8 cellular contexts compared by ENCODE assay signal in the genomic region with DNA sequence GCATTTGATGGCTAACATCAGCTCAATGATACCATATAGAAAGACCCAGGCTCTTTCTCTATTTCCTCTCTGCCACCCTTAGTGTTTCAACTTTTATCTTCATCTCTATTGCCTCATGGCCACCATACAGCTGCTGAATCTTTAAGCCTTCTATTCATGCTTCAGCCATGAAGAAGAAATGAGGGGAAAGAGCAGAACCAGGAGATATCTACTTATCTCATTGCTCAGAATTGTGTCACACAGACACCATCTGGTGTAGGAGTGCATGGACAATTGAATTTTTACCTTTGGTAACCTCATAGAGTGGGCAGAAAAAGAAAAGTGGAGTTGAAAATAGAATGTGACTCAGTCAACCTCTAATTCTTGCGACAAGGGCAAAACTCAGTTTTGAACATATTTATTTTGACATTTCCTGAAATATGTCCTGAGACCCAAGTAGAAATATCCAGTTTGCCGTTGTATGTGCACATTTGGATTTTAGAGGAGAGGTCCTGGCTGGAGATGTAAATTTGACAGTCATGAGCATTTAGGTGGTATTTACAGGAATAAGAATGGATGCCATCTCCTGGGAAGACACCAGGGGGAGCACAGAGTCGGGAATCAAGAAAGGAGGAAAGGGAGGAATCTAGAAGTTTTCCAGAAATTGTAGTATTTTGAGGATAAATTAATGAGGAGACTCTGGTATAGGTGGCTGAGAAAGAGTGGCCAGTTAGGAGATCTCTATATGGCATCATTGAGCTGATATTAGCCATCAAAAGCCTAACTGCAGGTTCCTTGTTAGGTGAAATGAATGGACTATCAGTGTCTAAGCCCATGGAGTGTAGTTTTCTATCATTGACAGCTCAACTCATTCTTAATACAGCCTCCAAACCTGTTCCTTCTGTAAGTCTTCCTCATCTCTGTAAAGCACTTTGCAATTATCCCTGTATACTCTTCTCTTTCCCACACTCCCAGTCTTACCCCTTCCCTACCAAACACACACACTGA. TPM values are rescaled to one million over a fixed set of nuclear protein-coding genes. Genes with fewer than 3 reads are reported as not detected.
DNase-seq lines count a peak whose midpoint lies in the region; ATAC-seq, FAIRE-seq and TF ChIP-seq lines count a peak whose summit lies in the region.

No MANE protein-coding gene starts in this region.

- POLR2A ChIA-PET in H1 (lab: Charles Lee; ENCODE audit: partially characterized antibody): no interaction called here

- DNase-seq in EH (ENCODE audit: low read depth): peak; percentile 44
- peak; percentile 9 for DNase-seq in NCI-H146 treated with DMSO at 0.1 percent for 48 hours (lab: John Stamatoyannopoulos, UW; ENCODE audit: unreplicated experiment)
- peak; percentile 10 to 66 for DNase-seq in H1 (ENCODE audit: low read depth in 1 of 2, low spot score in 2 of 2)
- DNase-seq in myocyte (ENCODE audit: low read depth): peak; percentile 39
- DNase-seq in activated naive CD8-positive, alpha-beta T cell treated with anti-CD3 and anti-CD28 coated beads, Interleukin-2, amount 50 U/mL, for 24 hours: no peak
- no peak for DNase-seq in RCC 7860 (ENCODE audit: low spot score)

- no peaks in the 10 kb centered on the region for H3K4me1 ChIP-seq in H1 (replicated peaks in 1 of 4; ENCODE audit: control insufficient read depth in 3 of 4, insufficient read depth in 4 of 4, low read length in 3 of 4)

- no peaks in the 10 kb centered on the region for H3K9me3 ChIP-seq in H1 (ENCODE audit: insufficient read depth in 2 of 2, low read depth in 1 of 2, low read length in 1 of 2)

- no peak overlapping the region for H3K14ac ChIP-seq in H1 (ENCODE audit: insufficient read length)

- peaks cover 0 to 1% (median 0%) of the 10 kb centered on the region in 4 experiments; a peak in 1 of 7 replicates for H3K27me3 ChIP-seq in H1 (replicated peaks in 1 of 4; ENCODE audit: control insufficient read depth in 3 of 4, extremely low read depth in 1 of 4, insufficient read depth in 3 of 4, low read length in 3 of 4)

- no peak overlapping the region for H2BK12ac ChIP-seq in H1 (ENCODE audit: low read depth, low read length)

- H3K36me3 ChIP-seq in H1 (ENCODE audit: control insufficient read depth in 2 of 4, insufficient read depth in 4 of 4, low read length in 3 of 4): no peaks in the 10 kb centered on the region

- H4K5ac ChIP-seq in H1 (ENCODE audit: insufficient read length, low read depth, low read length): no peak overlapping the region

- no peaks in the 10 kb centered on the region for H3K79me2 ChIP-seq in H1 (ENCODE audit: control insufficient read depth in 1 of 2, insufficient read depth in 2 of 2, low read length in 2 of 2)

- H2AFZ ChIP-seq in H1 (ENCODE audit: low read length): no peak overlapping the region

- H3K56ac ChIP-seq in H1 (replicated peaks; ENCODE audit: insufficient read length, low read depth, low read length): no peak overlapping the region

- no peak overlapping the region for H2BK120ac ChIP-seq in H1 (replicated peaks; ENCODE audit: low read depth, low read length)

- no peak overlapping the region for H2BK15ac ChIP-seq in H1 (ENCODE audit: low read length)

- TF ChIP-seq CTCF in H1 (IDR thresholded peaks at IDR 0.05; ENCODE audit: control extremely low read depth in 1 of 3, insufficient read depth in 1 of 3, low read depth in 1 of 3, low read length in 3 of 3): peak in 2 of 3 experiments; percentile 61 to 72; a peak in 2 of 4 replicates

- TF ChIP-seq POLR2A in H1 (IDR thresholded peaks at IDR 0.05; ENCODE audit: control extremely low read depth in 1 of 2, low read depth in 2 of 2, low read length in 2 of 2): no peak

- peak; percentile 76 for TF ChIP-seq RAD21 in H1 (IDR thresholded peaks at IDR 0.05 in 1 of 2, conservative IDR thresholded peaks at IDR 0.05 in 1 of 2; ENCODE audit: low read depth in 2 of 2, low read length in 2 of 2)

- TF ChIP-seq EP300 in H1 (IDR thresholded peaks at IDR 0.05; ENCODE audit: borderline replicate concordance in 1 of 2, low read depth in 2 of 2, low read length in 2 of 2): no peak

- no peak overlapping the region for H3K27ac ChIP-seq in H1 (ENCODE audit: low read depth, low read length)

- H2BK20ac ChIP-seq in H1 (ENCODE audit: low read length): no peak overlapping the region

- no peaks in the 10 kb centered on the region for H3K23me2 ChIP-seq in H1 (ENCODE audit: low read depth, low read length)

- H3K4me3 Mint-ChIP-seq in activated naive CD8-positive, alpha-beta T cell treated with anti-CD3 and anti-CD28 coated beads, Interleukin-2, amount 50 U/mL, for 24 hours: no peak overlapping the region

- no peak overlapping the region for H4K8ac ChIP-seq in H1 (ENCODE audit: extremely low read depth, insufficient read depth, low read length)

- no peak overlapping the region for H2AK5ac ChIP-seq in H1 (ENCODE audit: low read depth, low read length)

- no peak overlapping the region for H3K4me2 ChIP-seq in H1 (ENCODE audit: insufficient read depth in 1 of 2, low read depth in 2 of 2, low read length in 2 of 2)

- no peak overlapping the region for H3K18ac ChIP-seq in H1 (ENCODE audit: extremely low read depth, low read length)

- peaks cover 1% of the 10 kb centered on the region for H3K27me3 Mint-ChIP-seq in activated naive CD8-positive, alpha-beta T cell treated with anti-CD3 and anti-CD28 coated beads, Interleukin-2, amount 50 U/mL, for 24 hours

- no peak overlapping the region for H3K27ac Mint-ChIP-seq in activated naive CD8-positive, alpha-beta T cell treated with anti-CD3 and anti-CD28 coated beads, Interleukin-2, amount 50 U/mL, for 24 hours

- FAIRE-seq in H1 (lab: Jason Lieb, UNC) (peak; percentile 87), RCC 7860 (lab: Jason Lieb, UNC) (no peak)

- peaks cover 19% of the 10 kb centered on the region for H3K4me1 Mint-ChIP-seq in activated naive CD8-positive, alpha-beta T cell treated with anti-CD3 and anti-CD28 coated beads, Interleukin-2, amount 50 U/mL, for 24 hours

- H3K4me3 ChIP-seq in H1 (ENCODE audit: extremely low read depth in 1 of 4, insufficient read depth in 2 of 4, low read depth in 3 of 4, low read length in 4 of 4): no peak overlapping the region

- no peaks in the 10 kb centered on the region for H3K79me1 ChIP-seq in H1 (ENCODE audit: low read depth, low read length)

- no peaks in the 10 kb centered on the region for H3K36me3 Mint-ChIP-seq in activated naive CD8-positive, alpha-beta T cell treated with anti-CD3 and anti-CD28 coated beads, Interleukin-2, amount 50 U/mL, for 24 hours (ENCODE audit: low read depth)

- no peak overlapping the region for H3K9ac ChIP-seq in H1 (replicated peaks in 1 of 4; ENCODE audit: extremely low read depth in 1 of 4, low read depth in 3 of 4, low read length in 3 of 4)

- no peak overlapping the region for H3K4ac ChIP-seq in H1 (replicated peaks; ENCODE audit: insufficient read length, low read depth, low read length)

- ATAC-seq in activated naive CD8-positive, alpha-beta T cell treated with anti-CD3 and anti-CD28 coated beads, Interleukin-2, amount 50 U/mL, for 24 hours: no peak
- ATAC-seq in HG02885 (IDR thresholded peaks at IDR 0.05; ENCODE audit: poor library complexity, unreplicated experiment) (no peak), HG03565 (IDR thresholded peaks at IDR 0.05; ENCODE audit: unreplicated experiment) (no peak)

- H3K23ac ChIP-seq in H1 (ENCODE audit: insufficient read length): no peak overlapping the region

- H4K20me1 ChIP-seq in H1 (replicated peaks in 1 of 2; ENCODE audit: control insufficient read depth in 1 of 2, insufficient read depth in 2 of 2, low read length in 2 of 2): no peaks in the 10 kb centered on the region

- CTCF ChIA-PET in H1 (lab: Charles Lee; ENCODE audit: partially characterized antibody): interaction anchor here (0.7 to 10.1 kb wide), 55 partner anchors 10 to 1082 kb away, joined by 3 to 201 read pairs (median 4); a partner anchor contains a TSS

- no peak overlapping the region for H4K91ac ChIP-seq in H1 (replicated peaks; ENCODE audit: insufficient read length, low read length)

- no peak overlapping the region for H2BK5ac ChIP-seq in H1 (ENCODE audit: low read depth, low read length)

- WGBS in H1 (ENCODE audit: extremely low coverage in 1 of 2, insufficient coverage in 1 of 2, insufficient read length in 1 of 2, insufficient replicate concordance in 2 of 2, low coverage in 1 of 2, low lambda C conversion rate in 2 of 2, missing lambda C conversion rate in 1 of 2), 2 experiments: 62% methylated on average over 3 of the region's 3 CpGs; no CpG with 5 or more reads in 1 of the 2 experiments

- H3K9me3 Mint-ChIP-seq in activated naive CD8-positive, alpha-beta T cell treated with anti-CD3 and anti-CD28 coated beads, Interleukin-2, amount 50 U/mL, for 24 hours: no peaks in the 10 kb centered on the region

TF ChIP-seq in H1, 55 proteins besides CTCF, POLR2A, EP300 and RAD21:
- no peak for TF ChIP-seq CREB1 (IDR thresholded peaks at IDR 0.05)
- TF ChIP-seq, protein P1, sequence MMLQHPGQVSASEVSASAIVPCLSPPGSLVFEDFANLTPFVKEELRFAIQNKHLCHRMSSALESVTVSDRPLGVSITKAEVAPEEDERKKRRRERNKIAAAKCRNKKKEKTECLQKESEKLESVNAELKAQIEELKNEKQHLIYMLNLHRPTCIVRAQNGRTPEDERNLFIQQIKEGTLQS (IDR thresholded peaks at IDR 0.05; ENCODE audit: insufficient read depth, low read depth, low read length): no peak
- TF ChIP-seq SRF (IDR thresholded peaks at IDR 0.05; ENCODE audit: low read depth, low read length): no peak

RNA-seq across cellular contexts. Expression of a gene that starts 7.0 kb away (rescaled TPM):
- total RNA-seq in H1 (2021; fragmentation: NEBNext Ultra II Directional; extraction: Animal tissue kit (Norgen Biotek cat#: 25700)): not detected in 2 replicates
- polyA plus RNA-seq in H1 (2011; rRNA removed): not detected in 2 replicates
- not detected for polyA plus RNA-seq in H1 (2011; cell fraction: cytosol; rRNA removed)
- not detected for polyA plus RNA-seq in H1 (2011; cell fraction: nucleus; rRNA removed)
- not detected in 4 replicates for polyA plus RNA-seq in H1 (2012, experiment 1 of 2)
- not detected for polyA plus RNA-seq in H1 (2012, experiment 2 of 2)
- not detected for polyA plus RNA-seq in H1 (2013, experiment 1 of 2)
- 0.04 TPM for polyA plus RNA-seq in H1 (2013, experiment 2 of 2)
- not detected in 2 replicates for polyA minus RNA-seq in H1 (2011; rRNA and poly(A)+ RNA removed)
- not detected for polyA minus RNA-seq in H1 (2011; cell fraction: cytosol; rRNA and poly(A)+ RNA removed)
- polyA minus RNA-seq in H1 (2011; cell fraction: nucleus; rRNA and poly(A)+ RNA removed): not detected
- total RNA-seq in myocyte: not detected in 2 replicates
- not detected for polyA plus RNA-seq in myocyte (2012)

RNA-seq across cellular contexts. Expression of a gene that starts 38.4 kb away (rescaled TPM):
- 19.8 and 20.6 TPM in 2 replicates for total RNA-seq in H1 (2021; fragmentation: NEBNext Ultra II Directional; extraction: Animal tissue kit (Norgen Biotek cat#: 25700))
- polyA plus RNA-seq in H1 (2011; rRNA removed): 5.8 and 10.8 TPM in 2 replicates
- polyA plus RNA-seq in H1 (2011; cell fraction: cytosol; rRNA removed): 10.1 TPM
- polyA plus RNA-seq in H1 (2011; cell fraction: nucleus; rRNA removed): 21.0 TPM
- 9.8 to 20.1 TPM (median 15.1 TPM) in 4 replicates for polyA plus RNA-seq in H1 (2012, experiment 1 of 2)
- polyA plus RNA-seq in H1 (2012, experiment 2 of 2): 3.6 TPM
- 18.8 TPM for polyA plus RNA-seq in H1 (2013, experiment 1 of 2)
- polyA plus RNA-seq in H1 (2013, experiment 2 of 2): 17.6 TPM
- polyA minus RNA-seq in H1 (2011; rRNA and poly(A)+ RNA removed): 21.7 and 23.1 TPM in 2 replicates
- polyA minus RNA-seq in H1 (2011; cell fraction: cytosol; rRNA and poly(A)+ RNA removed): 22.5 TPM
- polyA minus RNA-seq in H1 (2011; cell fraction: nucleus; rRNA and poly(A)+ RNA removed): 100 TPM
- total RNA-seq in myocyte: 171 and 198 TPM in 2 replicates
- 109 TPM for polyA plus RNA-seq in myocyte (2012)

Comparison
In these comparisons a context has a peak if more than half of its experiments do, and no peak if none do; other contexts are left out.
1. DNase-seq: peak in EH (single experiment), NCI-H146 treated with DMSO at 0.1 percent for 48 hours (single experiment), H1 (2 of 2) and myocyte (single experiment); none in activated naive CD8-positive, alpha-beta T cell treated with anti-CD3 and anti-CD28 coated beads, Interleukin-2, amount 50 U/mL, for 24 hours (single experiment) and RCC 7860 (single experiment).